In genomic region chr2:48530033-48530804, GRCh38 we compare ENCODE assay signal across 8 cellular contexts. TPM values are rescaled to one million over a fixed set of nuclear protein-coding genes. Genes with fewer than 3 reads are reported as not detected.
DNase-seq lines count a peak whose midpoint lies in the region; ATAC-seq, FAIRE-seq and TF ChIP-seq lines count a peak whose summit lies in the region.

A gene with protein sequence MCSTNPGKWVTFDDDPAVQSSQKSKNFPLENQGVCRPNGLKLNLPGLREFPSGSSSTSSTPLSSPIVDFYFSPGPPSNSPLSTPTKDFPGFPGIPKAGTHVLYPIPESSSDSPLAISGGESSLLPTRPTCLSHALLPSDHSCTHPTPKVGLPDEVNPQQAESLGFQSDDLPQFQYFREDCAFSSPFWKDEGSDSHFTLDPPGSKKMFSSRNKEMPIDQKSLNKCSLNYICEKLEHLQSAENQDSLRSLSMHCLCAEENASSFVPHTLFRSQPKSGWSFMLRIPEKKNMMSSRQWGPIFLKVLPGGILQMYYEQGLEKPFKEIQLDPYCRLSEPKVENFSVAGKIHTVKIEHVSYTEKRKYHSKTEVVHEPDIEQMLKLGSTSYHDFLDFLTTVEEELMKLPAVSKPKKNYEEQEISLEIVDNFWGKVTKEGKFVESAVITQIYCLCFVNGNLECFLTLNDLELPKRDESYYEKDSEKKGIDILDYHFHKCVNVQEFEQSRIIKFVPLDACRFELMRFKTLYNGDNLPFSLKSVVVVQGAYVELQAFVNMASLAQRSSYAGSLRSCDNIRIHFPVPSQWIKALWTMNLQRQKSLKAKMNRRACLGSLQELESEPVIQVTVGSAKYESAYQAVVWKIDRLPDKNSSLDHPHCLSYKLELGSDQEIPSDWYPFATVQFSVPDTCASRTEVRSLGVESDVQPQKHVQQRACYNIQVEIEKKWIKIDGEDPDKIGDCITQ (plus strand): TSS chr2:48530154. CDS start chr2:48580634, 50,480 bp downstream.

- TF ChIP-seq RAD21 in A549 (conservative IDR thresholded peaks at IDR 0.05 in 1 of 2, IDR thresholded peaks at IDR 0.05 in 1 of 2) = no peak

- H3K27ac Mint-ChIP-seq in natural killer cell treated with Interleukin-12 subunit alpha and Interleukin-12 subunit beta and Interleukin-15 and Interleukin-18, amount 100 ng/mL, for 72 hours = peak within 1 kb of the TSS in 1 of 2 donors; percentile 75

- POLR2A ChIA-PET in A549 (lab: Yijun Ruan, JAX) = no interaction called here

- H3K4me3 ChIP-seq in A549 (peak within 1 kb of the TSS; percentile 91), KMS-11 (IDR thresholded peaks at IDR 0.05; ENCODE audit: insufficient read depth, low read depth, low read length) (no peak within 1 kb of the TSS), fibroblast of mammary gland (ENCODE audit: control insufficient read depth, low read depth, low read length) (peak within 1 kb of the TSS; percentile 74)

- H3K4me1 ChIP-seq in A549 = peaks cover 9% of the 10 kb centered on the region; the same call in 1 of the 3 replicates
- H3K4me1 ChIP-seq in KMS-11 (ENCODE audit: low read depth, poor library complexity, severe bottlenecking) = no peaks in the 10 kb centered on the region

- no peaks in the 10 kb centered on the region for H3K36me3 Mint-ChIP-seq in natural killer cell treated with Interleukin-12 subunit alpha and Interleukin-12 subunit beta and Interleukin-15 and Interleukin-18, amount 100 ng/mL, for 72 hours

- H4K20me1 ChIP-seq in KMS-11 (ENCODE audit: insufficient read depth) = no peaks in the 10 kb centered on the region

- H3K27ac ChIP-seq in A549 (peak within 1 kb of the TSS; percentile 76 to 83), KMS-11 (no peak within 1 kb of the TSS)

- peaks cover 6 to 9% of the 10 kb centered on the region in 2 donors for H3K4me1 Mint-ChIP-seq in natural killer cell treated with Interleukin-12 subunit alpha and Interleukin-12 subunit beta and Interleukin-15 and Interleukin-18, amount 100 ng/mL, for 72 hours (ENCODE audit: low read depth in 2 of 2)

- WGBS in A549 (ENCODE audit: missing lambda C conversion rate) = 11% methylated on average over 45 of the region's 62 CpGs

- TF ChIP-seq EP300 in A549 (IDR thresholded peaks at IDR 0.05) = no peak

- H3K4me2 ChIP-seq in A549 = peak within 1 kb of the TSS; percentile 90
- H3K4me2 ChIP-seq in KMS-11 = no peak within 1 kb of the TSS

- H2AFZ ChIP-seq in KMS-11 (ENCODE audit: low read depth) = peak within 1 kb of the TSS; percentile 28; the same call in 1 of the 2 replicates

- ATAC-seq in A549 (peak; percentile 70 to 84), GM18868 (IDR thresholded peaks at IDR 0.05; ENCODE audit: unreplicated experiment) (peak; percentile 48)
- ATAC-seq in natural killer cell treated with Interleukin-12 subunit alpha and Interleukin-12 subunit beta and Interleukin-15 and Interleukin-18, amount 100 ng/mL, for 72 hours = peak; percentile 73 to 82

- H3K79me2 ChIP-seq in KMS-11 (ENCODE audit: insufficient read depth, low read depth) = no peaks in the 10 kb centered on the region

- TF ChIP-seq CTCF in A549 (IDR thresholded peaks at IDR 0.05) (0 out of 3 replicates have a peak, but pooled peaks have one; percentile 13), KMS-11 (conservative IDR thresholded peaks at IDR 0.05; ENCODE audit: low read depth, low read length) (no peak), fibroblast of mammary gland (conservative IDR thresholded peaks at IDR 0.05; ENCODE audit: control insufficient read depth, insufficient read depth, low read depth, low read length) (no peak)

- DNase-seq in A549 (ENCODE audit: low read depth in 1 of 2, low spot score in 1 of 2) = peak; percentile 17 to 32
- peak; percentile 21 for DNase-seq in activated T-cell treated with anti-CD3 and anti-CD28 coated beads for 4 hours
- peak; percentile 32 for DNase-seq in fibroblast of mammary gland (ENCODE audit: low read depth)
- DNase-seq in natural killer cell treated with Interleukin-12 subunit alpha and Interleukin-12 subunit beta and Interleukin-15 and Interleukin-18, amount 100 ng/mL, for 72 hours (ENCODE audit: low spot score) = no peak
- DNase-seq in urothelium cell line (ENCODE audit: low spot score) = peak; percentile 86
- no peak for DNase-seq in NCI-H187 treated with DMSO at 0.1 percent for 48 hours (lab: John Stamatoyannopoulos, UW)

- H3K27me3 ChIP-seq in KMS-11 (ENCODE audit: insufficient read depth, low read depth) = no peaks in the 10 kb centered on the region

- peak within 1 kb of the TSS; percentile 89 for H3K4me3 Mint-ChIP-seq in natural killer cell treated with Interleukin-12 subunit alpha and Interleukin-12 subunit beta and Interleukin-15 and Interleukin-18, amount 100 ng/mL, for 72 hours

- H3K9me3 Mint-ChIP-seq in natural killer cell treated with Interleukin-12 subunit alpha and Interleukin-12 subunit beta and Interleukin-15 and Interleukin-18, amount 100 ng/mL, for 72 hours = no peaks in the 10 kb centered on the region

- no peak within 1 kb of the TSS for H3K9ac ChIP-seq in KMS-11

- CTCF ChIA-PET in A549 (lab: Yijun Ruan, JAX) = interaction anchor here (1.2 to 1.4 kb wide), 2 partner anchors 8 to 13 kb away, joined by 5 read pairs; no protein-coding TSS in a partner anchor

- H3K36me3 ChIP-seq in KMS-11 (ENCODE audit: insufficient read depth) = no peaks in the 10 kb centered on the region

- H3K27me3 Mint-ChIP-seq in natural killer cell treated with Interleukin-12 subunit alpha and Interleukin-12 subunit beta and Interleukin-15 and Interleukin-18, amount 100 ng/mL, for 72 hours = no peaks in the 10 kb centered on the region

- no peaks in the 10 kb centered on the region for H3K9me3 ChIP-seq in A549

- FAIRE-seq in A549 (lab: Jason Lieb, UNC) (no peak), urothelium cell line (lab: Jason Lieb, UNC) (no peak)

- TF ChIP-seq POLR2A in A549 (IDR thresholded peaks at IDR 0.05; ENCODE audit: low read length) = no peak

TF ChIP-seq in A549, 52 proteins besides CTCF, POLR2A, EP300 and RAD21:
- TF ChIP-seq PHF8 (IDR thresholded peaks at IDR 0.05; ENCODE audit: borderline replicate concordance, low read depth) = 0 out of 2 replicates have a peak, but pooled peaks have one; percentile 39
- TF ChIP-seq, protein P1, sequence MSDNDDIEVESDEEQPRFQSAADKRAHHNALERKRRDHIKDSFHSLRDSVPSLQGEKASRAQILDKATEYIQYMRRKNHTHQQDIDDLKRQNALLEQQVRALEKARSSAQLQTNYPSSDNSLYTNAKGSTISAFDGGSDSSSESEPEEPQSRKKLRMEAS (IDR thresholded peaks at IDR 0.05) = no peak
- no peak for TF ChIP-seq FOSL2 (IDR thresholded peaks at IDR 0.05)
- no peak for TF ChIP-seq FOSL2 (CRISPR knock-in tag; IDR thresholded peaks at IDR 0.05)

RNA-seq across cellular contexts. Expression of the gene that starts here (rescaled TPM):
- polyA plus RNA-seq in A549 (2011; rRNA removed) (1.0 and 1.2 TPM in 2 replicates), A549 (2017; fragmentation: RNase III; extraction: RNeasy Plus Mini Kit Qiagen cat#74134 plus additional on column Dnase treatment) (0.55 to 0.88 TPM (median 0.86 TPM) in 3 replicates)
- 0.16 and 0.25 TPM in 2 replicates for polyA plus RNA-seq in A549 (2012; cell fraction: cytosol; rRNA removed)
- 1.2 and 1.3 TPM in 2 replicates for polyA plus RNA-seq in A549 (2012; cell fraction: nucleus; rRNA removed)
- 0.66 and 0.92 TPM in 2 replicates for polyA minus RNA-seq in A549 (2011; rRNA and poly(A)+ RNA removed)
- total RNA-seq in natural killer cell treated with Interleukin-12 subunit alpha and Interleukin-12 subunit beta and Interleukin-15 and Interleukin-18, amount 100 ng/mL, for 72 hours = 1 to 10 TPM; 1.3 to 2.0 TPM

Comparison
In these comparisons a context has a peak if more than half of its experiments do, and no peak if none do; other contexts are left out.
1. DNase-seq: peak in A549 (2 of 2), activated T-cell treated with anti-CD3 and anti-CD28 coated beads for 4 hours (single experiment), fibroblast of mammary gland (single experiment) and urothelium cell line (single experiment); none in natural killer cell treated with Interleukin-12 subunit alpha and Interleukin-12 subunit beta and Interleukin-15 and Interleukin-18, amount 100 ng/mL, for 72 hours (single experiment) and NCI-H187 treated with DMSO at 0.1 percent for 48 hours (single experiment).
2. Peak in every context shown above with its lines, with median percentiles within 50 percentile points of each other: ATAC-seq.